In the genomic region with DNA sequence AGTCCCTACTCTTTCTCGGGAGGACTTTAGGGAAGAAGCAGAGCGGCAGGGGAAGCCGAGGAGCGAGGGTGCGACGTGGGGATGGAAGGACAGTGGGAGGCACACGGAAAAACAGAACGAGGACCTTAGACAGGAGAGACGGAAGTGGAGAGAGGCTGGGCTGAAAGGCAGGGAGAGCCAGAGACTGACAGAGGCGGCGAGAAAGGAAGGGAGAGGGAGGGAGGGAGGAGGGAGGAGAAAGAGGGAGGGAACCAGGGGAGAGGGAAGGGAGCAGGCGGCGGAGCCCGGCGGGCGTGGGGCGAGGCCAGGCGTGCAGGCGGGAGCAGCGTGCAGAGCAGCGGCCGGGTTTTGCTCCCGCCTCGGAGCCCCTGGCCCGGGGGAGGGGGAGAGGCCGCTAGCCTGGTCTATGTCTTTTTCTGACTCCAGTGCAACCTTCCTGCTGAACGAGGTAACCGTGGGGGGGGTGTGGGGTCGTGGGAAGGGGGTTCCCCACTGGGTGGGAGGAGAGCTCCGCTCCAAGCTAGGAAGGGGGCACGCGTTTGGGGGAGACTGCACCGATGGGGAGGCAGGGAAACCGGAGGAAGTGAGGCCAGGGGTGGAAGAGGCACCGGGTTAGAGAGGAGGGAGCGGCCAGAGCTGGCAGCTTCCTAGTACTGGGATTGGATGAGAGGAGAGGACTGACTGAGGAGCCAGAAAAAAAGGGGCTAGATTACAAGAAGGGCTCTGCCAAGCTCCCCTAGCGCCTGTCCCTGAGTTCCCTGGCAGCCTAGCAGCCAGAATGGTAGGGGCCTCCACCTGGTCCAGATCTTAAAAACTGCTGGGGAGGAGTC, we compare ENCODE assay signal across 1 cellular context.
TF ChIP-seq lines count a peak whose summit lies in the region.

No MANE protein-coding gene starts in this region.

TF ChIP-seq in HepG2, 621 proteins besides CTCF, POLR2A, EP300 and RAD21 (continued from another document and continues in another):
- TF ChIP-seq, protein P1, sequence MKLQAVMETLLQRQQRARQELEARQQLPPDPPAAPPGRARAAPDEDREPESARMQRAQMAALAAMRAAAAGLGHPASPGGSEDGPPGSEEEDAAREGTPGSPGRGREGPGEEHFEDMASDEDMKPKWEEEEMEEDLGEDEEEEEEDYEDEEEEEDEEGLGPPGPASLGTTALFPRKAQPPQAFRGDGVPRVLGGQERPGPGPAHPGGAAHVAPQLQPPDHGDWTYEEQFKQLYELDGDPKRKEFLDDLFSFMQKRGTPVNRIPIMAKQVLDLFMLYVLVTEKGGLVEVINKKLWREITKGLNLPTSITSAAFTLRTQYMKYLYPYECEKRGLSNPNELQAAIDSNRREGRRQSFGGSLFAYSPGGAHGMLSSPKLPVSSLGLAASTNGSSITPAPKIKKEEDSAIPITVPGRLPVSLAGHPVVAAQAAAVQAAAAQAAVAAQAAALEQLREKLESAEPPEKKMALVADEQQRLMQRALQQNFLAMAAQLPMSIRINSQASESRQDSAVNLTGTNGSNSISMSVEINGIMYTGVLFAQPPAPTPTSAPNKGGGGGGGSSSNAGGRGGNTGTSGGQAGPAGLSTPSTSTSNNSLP (IDR thresholded peaks at IDR 0.05; ENCODE audit: low read depth, low read length): no peak
- no peak for TF ChIP-seq HNF4G (IDR thresholded peaks at IDR 0.05; ENCODE audit: borderline replicate concordance, low read depth, low read length)
- no peak for TF ChIP-seq HNF4G (CRISPR knock-in tag; IDR thresholded peaks at IDR 0.05; ENCODE audit: borderline replicate concordance, low read depth)
- no peak for TF ChIP-seq ARHGAP35 (CRISPR knock-in tag; IDR thresholded peaks at IDR 0.05; ENCODE audit: borderline replicate concordance)
- TF ChIP-seq, protein P2, sequence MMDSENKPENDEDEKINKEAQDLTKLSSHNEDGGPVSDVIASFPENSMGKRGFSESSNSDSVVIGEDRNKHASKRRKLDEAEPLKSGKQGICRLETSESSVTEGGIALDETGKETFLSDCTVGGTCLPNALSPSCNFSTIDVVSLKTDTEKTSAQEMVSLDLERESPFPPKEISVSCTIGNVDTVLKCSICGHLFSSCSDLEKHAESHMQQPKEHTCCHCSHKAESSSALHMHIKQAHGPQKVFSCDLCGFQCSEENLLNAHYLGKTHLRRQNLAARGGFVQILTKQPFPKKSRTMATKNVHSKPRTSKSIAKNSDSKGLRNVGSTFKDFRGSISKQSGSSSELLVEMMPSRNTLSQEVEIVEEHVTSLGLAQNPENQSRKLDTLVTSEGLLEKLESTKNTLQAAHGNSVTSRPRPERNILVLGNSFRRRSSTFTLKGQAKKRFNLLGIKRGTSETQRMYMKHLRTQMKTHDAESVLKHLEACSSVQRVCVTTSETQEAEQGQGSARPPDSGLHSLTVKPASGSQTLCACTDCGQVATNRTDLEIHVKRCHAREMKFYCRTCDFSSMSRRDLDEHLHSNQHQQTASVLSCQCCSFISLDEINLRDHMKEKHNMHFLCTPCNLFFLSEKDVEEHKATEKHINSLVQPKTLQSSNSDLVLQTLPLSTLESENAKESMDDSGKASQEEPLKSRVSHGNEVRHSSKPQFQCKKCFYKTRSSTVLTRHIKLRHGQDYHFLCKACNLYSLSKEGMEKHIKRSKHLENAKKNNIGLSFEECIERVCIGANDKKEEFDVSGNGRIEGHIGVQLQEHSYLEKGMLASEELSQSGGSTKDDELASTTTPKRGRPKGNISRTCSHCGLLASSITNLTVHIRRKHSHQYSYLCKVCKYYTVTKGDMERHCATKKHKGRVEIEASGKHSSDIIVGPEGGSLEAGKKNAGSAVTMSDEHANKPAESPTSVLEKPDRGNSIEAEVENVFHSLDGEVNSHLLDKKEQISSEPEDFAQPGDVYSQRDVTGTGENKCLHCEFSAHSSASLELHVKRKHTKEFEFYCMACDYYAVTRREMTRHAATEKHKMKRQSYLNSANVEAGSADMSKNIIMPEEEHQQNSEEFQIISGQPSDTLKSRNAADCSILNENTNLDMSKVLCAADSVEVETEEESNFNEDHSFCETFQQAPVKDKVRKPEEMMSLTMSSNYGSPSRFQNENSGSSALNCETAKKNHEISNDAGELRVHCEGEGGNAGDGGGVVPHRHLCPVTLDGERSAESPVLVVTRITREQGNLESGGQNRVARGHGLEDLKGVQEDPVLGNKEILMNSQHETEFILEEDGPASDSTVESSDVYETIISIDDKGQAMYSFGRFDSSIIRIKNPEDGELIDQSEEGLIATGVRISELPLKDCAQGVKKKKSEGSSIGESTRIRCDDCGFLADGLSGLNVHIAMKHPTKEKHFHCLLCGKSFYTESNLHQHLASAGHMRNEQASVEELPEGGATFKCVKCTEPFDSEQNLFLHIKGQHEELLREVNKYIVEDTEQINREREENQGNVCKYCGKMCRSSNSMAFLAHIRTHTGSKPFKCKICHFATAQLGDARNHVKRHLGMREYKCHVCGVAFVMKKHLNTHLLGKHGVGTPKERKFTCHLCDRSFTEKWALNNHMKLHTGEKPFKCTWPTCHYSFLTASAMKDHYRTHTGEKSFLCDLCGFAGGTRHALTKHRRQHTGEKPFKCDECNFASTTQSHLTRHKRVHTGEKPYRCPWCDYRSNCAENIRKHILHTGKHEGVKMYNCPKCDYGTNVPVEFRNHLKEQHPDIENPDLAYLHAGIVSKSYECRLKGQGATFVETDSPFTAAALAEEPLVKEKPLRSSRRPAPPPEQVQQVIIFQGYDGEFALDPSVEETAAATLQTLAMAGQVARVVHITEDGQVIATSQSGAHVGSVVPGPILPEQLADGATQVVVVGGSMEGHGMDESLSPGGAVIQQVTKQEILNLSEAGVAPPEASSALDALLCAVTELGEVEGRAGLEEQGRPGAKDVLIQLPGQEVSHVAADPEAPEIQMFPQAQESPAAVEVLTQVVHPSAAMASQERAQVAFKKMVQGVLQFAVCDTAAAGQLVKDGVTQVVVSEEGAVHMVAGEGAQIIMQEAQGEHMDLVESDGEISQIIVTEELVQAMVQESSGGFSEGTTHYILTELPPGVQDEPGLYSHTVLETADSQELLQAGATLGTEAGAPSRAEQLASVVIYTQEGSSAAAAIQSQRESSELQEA (CRISPR knock-in tag; IDR thresholded peaks at IDR 0.05; ENCODE audit: not compliant biosample characterization): no peak
- TF ChIP-seq ELF3 (CRISPR knock-in tag; IDR thresholded peaks at IDR 0.05): no peak
- no peak for TF ChIP-seq NCOA5 (CRISPR knock-in tag; IDR thresholded peaks at IDR 0.05)
- no peak for TF ChIP-seq SOX6 (IDR thresholded peaks at IDR 0.05)
- 0 out of 2 replicates have a peak, but pooled peaks have one; percentile 15 for TF ChIP-seq SOX6 (CRISPR knock-in tag; IDR thresholded peaks at IDR 0.05)
- TF ChIP-seq, protein P3, sequence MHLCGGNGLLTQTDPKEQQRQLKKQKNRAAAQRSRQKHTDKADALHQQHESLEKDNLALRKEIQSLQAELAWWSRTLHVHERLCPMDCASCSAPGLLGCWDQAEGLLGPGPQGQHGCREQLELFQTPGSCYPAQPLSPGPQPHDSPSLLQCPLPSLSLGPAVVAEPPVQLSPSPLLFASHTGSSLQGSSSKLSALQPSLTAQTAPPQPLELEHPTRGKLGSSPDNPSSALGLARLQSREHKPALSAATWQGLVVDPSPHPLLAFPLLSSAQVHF (CRISPR knock-in tag; IDR thresholded peaks at IDR 0.05): no peak
- TF ChIP-seq, protein P4, sequence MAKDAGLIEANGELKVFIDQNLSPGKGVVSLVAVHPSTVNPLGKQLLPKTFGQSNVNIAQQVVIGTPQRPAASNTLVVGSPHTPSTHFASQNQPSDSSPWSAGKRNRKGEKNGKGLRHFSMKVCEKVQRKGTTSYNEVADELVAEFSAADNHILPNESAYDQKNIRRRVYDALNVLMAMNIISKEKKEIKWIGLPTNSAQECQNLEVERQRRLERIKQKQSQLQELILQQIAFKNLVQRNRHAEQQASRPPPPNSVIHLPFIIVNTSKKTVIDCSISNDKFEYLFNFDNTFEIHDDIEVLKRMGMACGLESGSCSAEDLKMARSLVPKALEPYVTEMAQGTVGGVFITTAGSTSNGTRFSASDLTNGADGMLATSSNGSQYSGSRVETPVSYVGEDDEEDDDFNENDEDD (CRISPR knock-in tag; IDR thresholded peaks at IDR 0.05; ENCODE audit: borderline replicate concordance): peak; percentile 79; the same call in 1 of the 2 replicates
- TF ChIP-seq, protein P5, sequence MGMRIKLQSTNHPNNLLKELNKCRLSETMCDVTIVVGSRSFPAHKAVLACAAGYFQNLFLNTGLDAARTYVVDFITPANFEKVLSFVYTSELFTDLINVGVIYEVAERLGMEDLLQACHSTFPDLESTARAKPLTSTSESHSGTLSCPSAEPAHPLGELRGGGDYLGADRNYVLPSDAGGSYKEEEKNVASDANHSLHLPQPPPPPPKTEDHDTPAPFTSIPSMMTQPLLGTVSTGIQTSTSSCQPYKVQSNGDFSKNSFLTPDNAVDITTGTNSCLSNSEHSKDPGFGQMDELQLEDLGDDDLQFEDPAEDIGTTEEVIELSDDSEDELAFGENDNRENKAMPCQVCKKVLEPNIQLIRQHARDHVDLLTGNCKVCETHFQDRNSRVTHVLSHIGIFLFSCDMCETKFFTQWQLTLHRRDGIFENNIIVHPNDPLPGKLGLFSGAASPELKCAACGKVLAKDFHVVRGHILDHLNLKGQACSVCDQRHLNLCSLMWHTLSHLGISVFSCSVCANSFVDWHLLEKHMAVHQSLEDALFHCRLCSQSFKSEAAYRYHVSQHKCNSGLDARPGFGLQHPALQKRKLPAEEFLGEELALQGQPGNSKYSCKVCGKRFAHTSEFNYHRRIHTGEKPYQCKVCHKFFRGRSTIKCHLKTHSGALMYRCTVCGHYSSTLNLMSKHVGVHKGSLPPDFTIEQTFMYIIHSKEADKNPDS (CRISPR knock-in tag; IDR thresholded peaks at IDR 0.05): no peak
- TF ChIP-seq, protein P6, sequence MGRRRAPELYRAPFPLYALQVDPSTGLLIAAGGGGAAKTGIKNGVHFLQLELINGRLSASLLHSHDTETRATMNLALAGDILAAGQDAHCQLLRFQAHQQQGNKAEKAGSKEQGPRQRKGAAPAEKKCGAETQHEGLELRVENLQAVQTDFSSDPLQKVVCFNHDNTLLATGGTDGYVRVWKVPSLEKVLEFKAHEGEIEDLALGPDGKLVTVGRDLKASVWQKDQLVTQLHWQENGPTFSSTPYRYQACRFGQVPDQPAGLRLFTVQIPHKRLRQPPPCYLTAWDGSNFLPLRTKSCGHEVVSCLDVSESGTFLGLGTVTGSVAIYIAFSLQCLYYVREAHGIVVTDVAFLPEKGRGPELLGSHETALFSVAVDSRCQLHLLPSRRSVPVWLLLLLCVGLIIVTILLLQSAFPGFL (CRISPR knock-in tag; IDR thresholded peaks at IDR 0.05): no peak
- TF ChIP-seq, protein P7, sequence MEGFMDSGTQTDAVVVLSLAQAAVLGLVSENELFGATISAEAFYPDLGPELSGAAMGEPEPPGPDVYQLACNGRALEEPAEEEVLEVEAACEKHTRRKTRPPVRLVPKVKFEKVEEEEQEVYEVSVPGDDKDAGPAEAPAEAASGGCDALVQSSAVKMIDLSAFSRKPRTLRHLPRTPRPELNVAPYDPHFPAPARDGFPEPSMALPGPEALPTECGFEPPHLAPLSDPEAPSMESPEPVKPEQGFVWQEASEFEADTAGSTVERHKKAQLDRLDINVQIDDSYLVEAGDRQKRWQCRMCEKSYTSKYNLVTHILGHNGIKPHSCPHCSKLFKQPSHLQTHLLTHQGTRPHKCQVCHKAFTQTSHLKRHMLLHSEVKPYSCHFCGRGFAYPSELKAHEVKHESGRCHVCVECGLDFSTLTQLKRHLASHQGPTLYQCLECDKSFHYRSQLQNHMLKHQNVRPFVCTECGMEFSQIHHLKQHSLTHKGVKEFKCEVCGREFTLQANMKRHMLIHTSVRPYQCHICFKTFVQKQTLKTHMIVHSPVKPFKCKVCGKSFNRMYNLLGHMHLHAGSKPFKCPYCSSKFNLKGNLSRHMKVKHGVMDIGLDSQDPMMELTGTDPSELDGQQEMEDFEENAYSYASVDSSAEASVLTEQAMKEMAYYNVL (CRISPR knock-in tag; IDR thresholded peaks at IDR 0.05; ENCODE audit: borderline replicate concordance): 0 out of 2 replicates have a peak, but pooled peaks have one; percentile 64
- peak; percentile 79 for TF ChIP-seq ZNF746 (CRISPR knock-in tag; IDR thresholded peaks at IDR 0.05)
- TF ChIP-seq, protein P8, sequence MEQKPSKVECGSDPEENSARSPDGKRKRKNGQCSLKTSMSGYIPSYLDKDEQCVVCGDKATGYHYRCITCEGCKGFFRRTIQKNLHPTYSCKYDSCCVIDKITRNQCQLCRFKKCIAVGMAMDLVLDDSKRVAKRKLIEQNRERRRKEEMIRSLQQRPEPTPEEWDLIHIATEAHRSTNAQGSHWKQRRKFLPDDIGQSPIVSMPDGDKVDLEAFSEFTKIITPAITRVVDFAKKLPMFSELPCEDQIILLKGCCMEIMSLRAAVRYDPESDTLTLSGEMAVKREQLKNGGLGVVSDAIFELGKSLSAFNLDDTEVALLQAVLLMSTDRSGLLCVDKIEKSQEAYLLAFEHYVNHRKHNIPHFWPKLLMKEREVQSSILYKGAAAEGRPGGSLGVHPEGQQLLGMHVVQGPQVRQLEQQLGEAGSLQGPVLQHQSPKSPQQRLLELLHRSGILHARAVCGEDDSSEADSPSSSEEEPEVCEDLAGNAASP (CRISPR knock-in tag; IDR thresholded peaks at IDR 0.05; ENCODE audit: borderline replicate concordance): no peak
- TF ChIP-seq ZNF75D (CRISPR knock-in tag; IDR thresholded peaks at IDR 0.05; ENCODE audit: borderline replicate concordance): no peak
- 0 out of 2 replicates have a peak, but pooled peaks have one; percentile 11 for TF ChIP-seq SALL1 (CRISPR knock-in tag; IDR thresholded peaks at IDR 0.05)
- peak; percentile 38; the same call in 1 of the 2 replicates for TF ChIP-seq SIN3A (IDR thresholded peaks at IDR 0.05; ENCODE audit: borderline replicate concordance, low read depth, low read length)
- no peak for TF ChIP-seq CBX2 (IDR thresholded peaks at IDR 0.05; ENCODE audit: low read depth, low read length)
- peak; percentile 37; the same call in 1 of the 2 replicates for TF ChIP-seq CBX2 (CRISPR knock-in tag; IDR thresholded peaks at IDR 0.05; ENCODE audit: low read depth)
- no peak for TF ChIP-seq MIER2 (CRISPR knock-in tag; IDR thresholded peaks at IDR 0.05)
- TF ChIP-seq, protein P9, sequence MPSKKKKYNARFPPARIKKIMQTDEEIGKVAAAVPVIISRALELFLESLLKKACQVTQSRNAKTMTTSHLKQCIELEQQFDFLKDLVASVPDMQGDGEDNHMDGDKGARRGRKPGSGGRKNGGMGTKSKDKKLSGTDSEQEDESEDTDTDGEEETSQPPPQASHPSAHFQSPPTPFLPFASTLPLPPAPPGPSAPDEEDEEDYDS (CRISPR knock-in tag; IDR thresholded peaks at IDR 0.05): no peak
- TF ChIP-seq SMAD3 (CRISPR knock-in tag; IDR thresholded peaks at IDR 0.05): no peak
- TF ChIP-seq ZNF761 (CRISPR knock-in tag; conservative IDR thresholded peaks at IDR 0.05): no peak
- no peak for TF ChIP-seq TCF7 (IDR thresholded peaks at IDR 0.05; ENCODE audit: low read depth)
- TF ChIP-seq ZNF558 (CRISPR knock-in tag; IDR thresholded peaks at IDR 0.05; ENCODE audit: borderline replicate concordance): no peak
- TF ChIP-seq, protein P10, sequence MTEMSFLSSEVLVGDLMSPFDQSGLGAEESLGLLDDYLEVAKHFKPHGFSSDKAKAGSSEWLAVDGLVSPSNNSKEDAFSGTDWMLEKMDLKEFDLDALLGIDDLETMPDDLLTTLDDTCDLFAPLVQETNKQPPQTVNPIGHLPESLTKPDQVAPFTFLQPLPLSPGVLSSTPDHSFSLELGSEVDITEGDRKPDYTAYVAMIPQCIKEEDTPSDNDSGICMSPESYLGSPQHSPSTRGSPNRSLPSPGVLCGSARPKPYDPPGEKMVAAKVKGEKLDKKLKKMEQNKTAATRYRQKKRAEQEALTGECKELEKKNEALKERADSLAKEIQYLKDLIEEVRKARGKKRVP (CRISPR knock-in tag; IDR thresholded peaks at IDR 0.05): no peak
- no peak for TF ChIP-seq BORCS8-MEF2B (CRISPR knock-in tag; IDR thresholded peaks at IDR 0.05)
- TF ChIP-seq SNRNP70 (IDR thresholded peaks at IDR 0.05; ENCODE audit: low read depth, low read length): no peak
- no peak for TF ChIP-seq ZBTB3 (CRISPR knock-in tag; IDR thresholded peaks at IDR 0.05; ENCODE audit: borderline replicate concordance, low read depth)
- no peak for TF ChIP-seq ZNF776 (CRISPR knock-in tag; IDR thresholded peaks at IDR 0.05)
- TF ChIP-seq ZNF230 (CRISPR knock-in tag; IDR thresholded peaks at IDR 0.05): no peak
- TF ChIP-seq HNRNPK (IDR thresholded peaks at IDR 0.05; ENCODE audit: low read depth, low read length, poor library complexity, severe bottlenecking): peak; percentile 95
- no peak for TF ChIP-seq MYC (CRISPR knock-in tag; IDR thresholded peaks at IDR 0.05; ENCODE audit: borderline replicate concordance)
